Comparison of ENCODE assay signal across 1 cellular context in the genomic region with DNA sequence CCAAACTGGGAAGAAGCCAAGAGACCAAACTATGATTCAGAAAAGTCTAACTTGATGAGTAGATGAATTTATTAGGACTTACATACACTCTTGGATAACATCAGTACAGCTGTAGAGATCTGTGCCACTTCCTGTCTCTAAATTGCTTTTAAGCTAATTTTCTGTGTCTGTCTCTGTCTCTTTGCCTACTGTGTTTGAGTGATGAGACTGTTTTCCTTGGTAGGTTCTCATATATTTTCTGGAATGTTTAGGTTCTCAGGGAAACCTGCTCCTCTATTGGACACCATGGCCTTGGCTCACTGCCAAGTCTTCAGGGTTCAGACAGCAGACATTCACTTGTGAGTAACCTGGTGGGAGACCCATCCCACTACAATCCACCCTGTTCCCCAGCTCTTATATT.
TF ChIP-seq lines count a peak whose summit lies in the region.

No MANE protein-coding gene starts in this region.

TF ChIP-seq in SK-N-SH, 30 proteins besides CTCF, POLR2A, EP300 and RAD21 (continued from another document):
- TF ChIP-seq, protein P1, sequence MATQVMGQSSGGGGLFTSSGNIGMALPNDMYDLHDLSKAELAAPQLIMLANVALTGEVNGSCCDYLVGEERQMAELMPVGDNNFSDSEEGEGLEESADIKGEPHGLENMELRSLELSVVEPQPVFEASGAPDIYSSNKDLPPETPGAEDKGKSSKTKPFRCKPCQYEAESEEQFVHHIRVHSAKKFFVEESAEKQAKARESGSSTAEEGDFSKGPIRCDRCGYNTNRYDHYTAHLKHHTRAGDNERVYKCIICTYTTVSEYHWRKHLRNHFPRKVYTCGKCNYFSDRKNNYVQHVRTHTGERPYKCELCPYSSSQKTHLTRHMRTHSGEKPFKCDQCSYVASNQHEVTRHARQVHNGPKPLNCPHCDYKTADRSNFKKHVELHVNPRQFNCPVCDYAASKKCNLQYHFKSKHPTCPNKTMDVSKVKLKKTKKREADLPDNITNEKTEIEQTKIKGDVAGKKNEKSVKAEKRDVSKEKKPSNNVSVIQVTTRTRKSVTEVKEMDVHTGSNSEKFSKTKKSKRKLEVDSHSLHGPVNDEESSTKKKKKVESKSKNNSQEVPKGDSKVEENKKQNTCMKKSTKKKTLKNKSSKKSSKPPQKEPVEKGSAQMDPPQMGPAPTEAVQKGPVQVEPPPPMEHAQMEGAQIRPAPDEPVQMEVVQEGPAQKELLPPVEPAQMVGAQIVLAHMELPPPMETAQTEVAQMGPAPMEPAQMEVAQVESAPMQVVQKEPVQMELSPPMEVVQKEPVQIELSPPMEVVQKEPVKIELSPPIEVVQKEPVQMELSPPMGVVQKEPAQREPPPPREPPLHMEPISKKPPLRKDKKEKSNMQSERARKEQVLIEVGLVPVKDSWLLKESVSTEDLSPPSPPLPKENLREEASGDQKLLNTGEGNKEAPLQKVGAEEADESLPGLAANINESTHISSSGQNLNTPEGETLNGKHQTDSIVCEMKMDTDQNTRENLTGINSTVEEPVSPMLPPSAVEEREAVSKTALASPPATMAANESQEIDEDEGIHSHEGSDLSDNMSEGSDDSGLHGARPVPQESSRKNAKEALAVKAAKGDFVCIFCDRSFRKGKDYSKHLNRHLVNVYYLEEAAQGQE (IDR thresholded peaks at IDR 0.05; ENCODE audit: low read depth, low read length), result no peak
- no peak for TF ChIP-seq RXRA (IDR thresholded peaks at IDR 0.05; ENCODE audit: borderline replicate concordance, low read depth)
- TF ChIP-seq FOXM1 (IDR thresholded peaks at IDR 0.05; ENCODE audit: low read depth), result 0 out of 2 replicates have a peak, but pooled peaks have one; percentile 36
- no peak for TF ChIP-seq SIN3A (IDR thresholded peaks at IDR 0.05; ENCODE audit: borderline replicate concordance, low read depth, low read length)
- TF ChIP-seq POLR2AphosphoS5 (IDR thresholded peaks at IDR 0.05; ENCODE audit: low read depth, low read length), result no peak
- TF ChIP-seq, protein P2, sequence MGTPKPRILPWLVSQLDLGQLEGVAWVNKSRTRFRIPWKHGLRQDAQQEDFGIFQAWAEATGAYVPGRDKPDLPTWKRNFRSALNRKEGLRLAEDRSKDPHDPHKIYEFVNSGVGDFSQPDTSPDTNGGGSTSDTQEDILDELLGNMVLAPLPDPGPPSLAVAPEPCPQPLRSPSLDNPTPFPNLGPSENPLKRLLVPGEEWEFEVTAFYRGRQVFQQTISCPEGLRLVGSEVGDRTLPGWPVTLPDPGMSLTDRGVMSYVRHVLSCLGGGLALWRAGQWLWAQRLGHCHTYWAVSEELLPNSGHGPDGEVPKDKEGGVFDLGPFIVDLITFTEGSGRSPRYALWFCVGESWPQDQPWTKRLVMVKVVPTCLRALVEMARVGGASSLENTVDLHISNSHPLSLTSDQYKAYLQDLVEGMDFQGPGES (IDR thresholded peaks at IDR 0.05; ENCODE audit: low read depth, low read length), result no peak
- no peak for TF ChIP-seq RFX5 (IDR thresholded peaks at IDR 0.05; ENCODE audit: low read length)
- TF ChIP-seq NRF1 (IDR thresholded peaks at IDR 0.05; ENCODE audit: low read depth, low read length), result no peak
- TF ChIP-seq MEF2A (IDR thresholded peaks at IDR 0.05; ENCODE audit: borderline replicate concordance, low read depth), result no peak
- no peak for TF ChIP-seq GATA2 (CRISPR knock-in tag; IDR thresholded peaks at IDR 0.05)
- no peak for TF ChIP-seq FOXJ3 (CRISPR knock-in tag; IDR thresholded peaks at IDR 0.05)
- TF ChIP-seq, protein P3, sequence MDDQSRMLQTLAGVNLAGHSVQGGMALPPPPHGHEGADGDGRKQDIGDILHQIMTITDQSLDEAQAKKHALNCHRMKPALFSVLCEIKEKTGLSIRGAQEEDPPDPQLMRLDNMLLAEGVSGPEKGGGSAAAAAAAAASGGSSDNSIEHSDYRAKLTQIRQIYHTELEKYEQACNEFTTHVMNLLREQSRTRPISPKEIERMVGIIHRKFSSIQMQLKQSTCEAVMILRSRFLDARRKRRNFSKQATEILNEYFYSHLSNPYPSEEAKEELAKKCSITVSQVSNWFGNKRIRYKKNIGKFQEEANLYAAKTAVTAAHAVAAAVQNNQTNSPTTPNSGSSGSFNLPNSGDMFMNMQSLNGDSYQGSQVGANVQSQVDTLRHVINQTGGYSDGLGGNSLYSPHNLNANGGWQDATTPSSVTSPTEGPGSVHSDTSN (IDR thresholded peaks at IDR 0.05), result peak; percentile 82
- TF ChIP-seq, protein P4, sequence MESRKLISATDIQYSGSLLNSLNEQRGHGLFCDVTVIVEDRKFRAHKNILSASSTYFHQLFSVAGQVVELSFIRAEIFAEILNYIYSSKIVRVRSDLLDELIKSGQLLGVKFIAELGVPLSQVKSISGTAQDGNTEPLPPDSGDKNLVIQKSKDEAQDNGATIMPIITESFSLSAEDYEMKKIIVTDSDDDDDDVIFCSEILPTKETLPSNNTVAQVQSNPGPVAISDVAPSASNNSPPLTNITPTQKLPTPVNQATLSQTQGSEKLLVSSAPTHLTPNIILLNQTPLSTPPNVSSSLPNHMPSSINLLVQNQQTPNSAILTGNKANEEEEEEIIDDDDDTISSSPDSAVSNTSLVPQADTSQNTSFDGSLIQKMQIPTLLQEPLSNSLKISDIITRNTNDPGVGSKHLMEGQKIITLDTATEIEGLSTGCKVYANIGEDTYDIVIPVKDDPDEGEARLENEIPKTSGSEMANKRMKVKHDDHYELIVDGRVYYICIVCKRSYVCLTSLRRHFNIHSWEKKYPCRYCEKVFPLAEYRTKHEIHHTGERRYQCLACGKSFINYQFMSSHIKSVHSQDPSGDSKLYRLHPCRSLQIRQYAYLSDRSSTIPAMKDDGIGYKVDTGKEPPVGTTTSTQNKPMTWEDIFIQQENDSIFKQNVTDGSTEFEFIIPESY (IDR thresholded peaks at IDR 0.05; ENCODE audit: borderline replicate concordance, low read depth), result no peak
- no peak for TF ChIP-seq YY1 (IDR thresholded peaks at IDR 0.05; ENCODE audit: low read depth)
- TF ChIP-seq, protein P5, sequence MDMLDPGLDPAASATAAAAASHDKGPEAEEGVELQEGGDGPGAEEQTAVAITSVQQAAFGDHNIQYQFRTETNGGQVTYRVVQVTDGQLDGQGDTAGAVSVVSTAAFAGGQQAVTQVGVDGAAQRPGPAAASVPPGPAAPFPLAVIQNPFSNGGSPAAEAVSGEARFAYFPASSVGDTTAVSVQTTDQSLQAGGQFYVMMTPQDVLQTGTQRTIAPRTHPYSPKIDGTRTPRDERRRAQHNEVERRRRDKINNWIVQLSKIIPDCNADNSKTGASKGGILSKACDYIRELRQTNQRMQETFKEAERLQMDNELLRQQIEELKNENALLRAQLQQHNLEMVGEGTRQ (IDR thresholded peaks at IDR 0.05; ENCODE audit: borderline replicate concordance, low read depth, low read length), result no peak
- TF ChIP-seq TCF12 (IDR thresholded peaks at IDR 0.05), result peak; percentile 70
- peak; percentile 45; the same call in 1 of the 2 replicates for TF ChIP-seq FOSL2 (IDR thresholded peaks at IDR 0.05; ENCODE audit: borderline replicate concordance, low read depth)
